8 cellular contexts compared by ENCODE assay signal in the genomic region with DNA sequence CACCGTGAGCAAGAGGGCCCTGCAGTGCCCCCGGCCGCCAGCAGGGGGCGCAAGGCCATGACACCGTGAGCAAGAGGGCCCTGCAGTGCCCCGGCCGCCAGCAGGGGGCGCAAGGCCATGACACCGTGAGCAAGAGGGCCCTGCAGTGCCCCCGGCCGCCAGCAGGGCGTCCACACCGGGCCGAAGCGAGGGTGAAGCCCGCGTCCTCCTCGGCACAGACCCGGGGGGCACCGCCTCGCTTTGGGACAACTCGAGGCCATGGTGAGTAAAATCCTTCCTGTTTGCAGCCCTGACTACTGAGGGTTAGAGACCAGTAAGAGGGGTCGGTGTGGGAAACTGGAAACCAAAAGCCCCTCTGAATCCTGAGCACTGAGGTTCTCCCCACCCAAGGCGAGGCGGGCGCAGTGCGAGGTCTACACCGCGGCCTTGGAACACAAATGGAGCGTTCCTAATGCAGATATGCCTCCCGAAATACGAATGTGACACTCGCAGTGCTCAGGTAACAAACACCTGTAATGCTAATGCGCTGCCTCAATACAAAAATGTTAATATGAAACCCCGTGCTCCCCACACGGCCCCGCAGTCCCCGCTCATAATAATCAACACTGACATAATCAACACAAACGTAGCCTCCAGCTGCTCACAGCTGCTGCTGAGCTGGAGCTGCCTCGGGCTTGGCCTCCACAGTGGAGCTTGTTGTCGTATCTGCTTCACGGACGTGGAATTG.
DNase-seq lines count a peak whose midpoint lies in the region; ATAC-seq and TF ChIP-seq lines count a peak whose summit lies in the region.
"Not testable (repeated sequence)": the region's sequence is repeated elsewhere in the genome, so short reads cannot be mapped to it uniquely, and the experiment has no call there.

No MANE protein-coding gene starts in this region.

- ATAC-seq in CD4-positive, alpha-beta T cell (ENCODE audit: poor library complexity): peak; percentile 70
- ATAC-seq in GM18502 (IDR thresholded peaks at IDR 0.05; ENCODE audit: poor library complexity, unreplicated experiment): peak; percentile 58
- peak; percentile 34; the same call in 1 of the 3 replicates for ATAC-seq in GM23338
- peak; percentile 39 for ATAC-seq in HG03520 (IDR thresholded peaks at IDR 0.05; ENCODE audit: unreplicated experiment)
- peak; percentile 53 for ATAC-seq in T-helper 17 cell
- peak; percentile 36 to 52 for ATAC-seq in activated naive CD4-positive, alpha-beta T cell treated with anti-CD3 and anti-CD28 coated beads, Interleukin-2, amount 50 U/mL, for 72 hours
- ATAC-seq in effector memory CD8-positive, alpha-beta T cell (replicated peaks): peak; percentile 37
- ATAC-seq in natural killer cell: peak; percentile 26 to 50 (median 27)

- intact Hi-C loops in CD4-positive, alpha-beta T cell (cut with DNase I, micrococcal nuclease); natural killer cell (cut with micrococcal nuclease): not testable (repeated sequence)

- not testable (repeated sequence) for H3K4me2 ChIP-seq in GM23338

- not testable (repeated sequence) for H3K4me1 ChIP-seq in GM23338 (ENCODE audit: insufficient read depth)

- peak overlapping the region; percentile 63 for H3K27ac Mint-ChIP-seq in CD4-positive, alpha-beta T cell
- H3K27ac Mint-ChIP-seq in GM23338; activated naive CD4-positive, alpha-beta T cell treated with anti-CD3 and anti-CD28 coated beads, Interleukin-2, amount 50 U/mL, for 72 hours; natural killer cell: not testable (repeated sequence)
- peak overlapping the region; percentile 86 for H3K27ac Mint-ChIP-seq in T-helper 17 cell
- peak overlapping the region; percentile 17 to 71 for H3K27ac Mint-ChIP-seq in effector memory CD8-positive, alpha-beta T cell

- POLR2A ChIA-PET in CD4-positive, alpha-beta T cell (lab: Charles Lee): not testable (repeated sequence)

- H3K9me3 Mint-ChIP-seq in CD4-positive, alpha-beta T cell; activated naive CD4-positive, alpha-beta T cell treated with anti-CD3 and anti-CD28 coated beads, Interleukin-2, amount 50 U/mL, for 72 hours; effector memory CD8-positive, alpha-beta T cell; natural killer cell: not testable (repeated sequence)
- H3K9me3 Mint-ChIP-seq in GM23338: peaks cover 84% of the 10 kb centered on the region

- H4K20me1 ChIP-seq in GM23338 (replicated peaks; ENCODE audit: insufficient read depth): not testable (repeated sequence)

- not testable (repeated sequence) for H3K36me3 ChIP-seq in GM23338 (ENCODE audit: insufficient read depth)

- not testable (repeated sequence) for H3F3A ChIP-seq in GM23338 (replicated peaks; ENCODE audit: low read depth)

- DNase-seq in CD4-positive, alpha-beta T cell; GM23338 (ENCODE audit: low spot score); T-helper 17 cell; activated naive CD4-positive, alpha-beta T cell treated with anti-CD3 and anti-CD28 coated beads, Interleukin-2, amount 50 U/mL, for 72 hours (ENCODE audit: low spot score in 2 of 2); natural killer cell: not testable (repeated sequence)
- DNase-seq in effector memory CD8-positive, alpha-beta T cell: peak in 1 of 3 experiments; percentile 26

- not testable (repeated sequence) for H3K79me2 ChIP-seq in GM23338 (replicated peaks; ENCODE audit: insufficient read depth)

- H3K27me3 Mint-ChIP-seq in CD4-positive, alpha-beta T cell; T-helper 17 cell; effector memory CD8-positive, alpha-beta T cell; natural killer cell (ENCODE audit: low read depth in 2 of 2): not testable (repeated sequence)
- peaks cover 26% of the 10 kb centered on the region for H3K27me3 Mint-ChIP-seq in GM23338 (ENCODE audit: insufficient read depth, low read depth, poor library complexity)

- not testable (repeated sequence) for H3K4me3 Mint-ChIP-seq in CD4-positive, alpha-beta T cell; GM23338; natural killer cell
- H3K4me3 Mint-ChIP-seq in T-helper 17 cell: peak overlapping the region; percentile 41
- H3K4me3 Mint-ChIP-seq in effector memory CD8-positive, alpha-beta T cell: peak overlapping the region in 1 of 2 donors; percentile 37

- H2AFZ ChIP-seq in GM23338: not testable (repeated sequence)

- CTCF ChIA-PET in CD4-positive, alpha-beta T cell (lab: Charles Lee): not testable (repeated sequence)

- not testable (repeated sequence) for H3K4me3 ChIP-seq in GM23338

- not testable (repeated sequence) for H3K4me1 Mint-ChIP-seq in CD4-positive, alpha-beta T cell (ENCODE audit: low read depth); GM23338; T-helper 17 cell; effector memory CD8-positive, alpha-beta T cell (ENCODE audit: low read depth in 2 of 2); natural killer cell

- not testable (repeated sequence) for H3K27me3 ChIP-seq in CD4-positive, alpha-beta T cell (ENCODE audit: control insufficient read depth, insufficient read depth, low read length); GM23338 (ENCODE audit: insufficient read depth)

- H3K9me3 ChIP-seq in CD4-positive, alpha-beta T cell (ENCODE audit: control insufficient read depth, low read length); T-helper 17 cell (ENCODE audit: control insufficient read depth, low read length, poor library complexity, severe bottlenecking): not testable (repeated sequence)

- H3K36me3 Mint-ChIP-seq in CD4-positive, alpha-beta T cell (ENCODE audit: low read depth); T-helper 17 cell (ENCODE audit: low read depth); activated naive CD4-positive, alpha-beta T cell treated with anti-CD3 and anti-CD28 coated beads, Interleukin-2, amount 50 U/mL, for 72 hours; natural killer cell: not testable (repeated sequence)
- peaks cover 54% of the 10 kb centered on the region for H3K36me3 Mint-ChIP-seq in GM23338 (ENCODE audit: low read depth)
- H3K36me3 Mint-ChIP-seq in effector memory CD8-positive, alpha-beta T cell (ENCODE audit: insufficient read depth): peaks cover 11% of the 10 kb centered on the region

- not testable (repeated sequence) for H3K9me2 ChIP-seq in GM23338 (ENCODE audit: insufficient read depth)

- TF ChIP-seq CTCF in CD4-positive, alpha-beta T cell (IDR thresholded peaks at IDR 0.05); GM23338 (conservative IDR thresholded peaks at IDR 0.05; ENCODE audit: low read depth in 2 of 2); natural killer cell (IDR thresholded peaks at IDR 0.05): not testable (repeated sequence)

- H3K27ac ChIP-seq in CD4-positive, alpha-beta T cell (ENCODE audit: low read depth, low read length); GM23338 (ENCODE audit: low read depth): not testable (repeated sequence)
